Comparison of ENCODE assay signal across 1 cellular context in genomic region chrX:70455366-70456202, GRCh38.
TF ChIP-seq lines count a peak whose summit lies in the region.

No MANE protein-coding gene starts in this region.

TF ChIP-seq in HEK293, 187 proteins besides CTCF, POLR2A, EP300 and RAD21 (continued from another document and continues in another):
- TF ChIP-seq ZNF488 (tag by site-specific recombination; IDR thresholded peaks at IDR 0.05) (no peak), ZNF239 (tag by site-specific recombination; IDR thresholded peaks at IDR 0.05) (no peak), ZBTB8A (tag by site-specific recombination; IDR thresholded peaks at IDR 0.05) (0 out of 2 replicates have a peak, but pooled peaks have one; percentile 43), MZF1 (tag by site-specific recombination; IDR thresholded peaks at IDR 0.05; ENCODE audit: borderline replicate concordance) (no peak), ZNF677 (tag by site-specific recombination; IDR thresholded peaks at IDR 0.05) (no peak), ZNF518A (tag by site-specific recombination; conservative IDR thresholded peaks at IDR 0.05; ENCODE audit: low read depth) (no peak), PRDM4 (tag by site-specific recombination; IDR thresholded peaks at IDR 0.05) (no peak), ZNF18 (tag by site-specific recombination; IDR thresholded peaks at IDR 0.05) (no peak), ZNF747 (tag by site-specific recombination; IDR thresholded peaks at IDR 0.05) (no peak), ZNF785 (tag by site-specific recombination; IDR thresholded peaks at IDR 0.05) (no peak), ZNF626 (tag by site-specific recombination; IDR thresholded peaks at IDR 0.05) (no peak), ZNF221 (tag by site-specific recombination; IDR thresholded peaks at IDR 0.05; ENCODE audit: borderline replicate concordance) (no peak), OSR2 (tag by site-specific recombination; IDR thresholded peaks at IDR 0.05) (no peak), ZNF138 (tag by site-specific recombination; IDR thresholded peaks at IDR 0.05; ENCODE audit: borderline replicate concordance) (no peak), TRIM28 (IDR thresholded peaks at IDR 0.05; ENCODE audit: borderline replicate concordance, low read length) (peak; percentile 48; the same call in 1 of the 2 replicates), ZSCAN16 (tag by site-specific recombination; IDR thresholded peaks at IDR 0.05) (no peak), ZSCAN30 (tag by site-specific recombination; IDR thresholded peaks at IDR 0.05) (no peak), GLIS2 (tag by site-specific recombination; IDR thresholded peaks at IDR 0.05) (peak; percentile 68), ZNF449 (tag by site-specific recombination; IDR thresholded peaks at IDR 0.05) (no peak), ZNF501 (tag by site-specific recombination; IDR thresholded peaks at IDR 0.05) (no peak), YY1 (tag by site-specific recombination; IDR thresholded peaks at IDR 0.05) (no peak), ZNF391 (tag by site-specific recombination; IDR thresholded peaks at IDR 0.05; ENCODE audit: borderline replicate concordance, low read depth) (no peak)
- TF ChIP-seq, protein P1, sequence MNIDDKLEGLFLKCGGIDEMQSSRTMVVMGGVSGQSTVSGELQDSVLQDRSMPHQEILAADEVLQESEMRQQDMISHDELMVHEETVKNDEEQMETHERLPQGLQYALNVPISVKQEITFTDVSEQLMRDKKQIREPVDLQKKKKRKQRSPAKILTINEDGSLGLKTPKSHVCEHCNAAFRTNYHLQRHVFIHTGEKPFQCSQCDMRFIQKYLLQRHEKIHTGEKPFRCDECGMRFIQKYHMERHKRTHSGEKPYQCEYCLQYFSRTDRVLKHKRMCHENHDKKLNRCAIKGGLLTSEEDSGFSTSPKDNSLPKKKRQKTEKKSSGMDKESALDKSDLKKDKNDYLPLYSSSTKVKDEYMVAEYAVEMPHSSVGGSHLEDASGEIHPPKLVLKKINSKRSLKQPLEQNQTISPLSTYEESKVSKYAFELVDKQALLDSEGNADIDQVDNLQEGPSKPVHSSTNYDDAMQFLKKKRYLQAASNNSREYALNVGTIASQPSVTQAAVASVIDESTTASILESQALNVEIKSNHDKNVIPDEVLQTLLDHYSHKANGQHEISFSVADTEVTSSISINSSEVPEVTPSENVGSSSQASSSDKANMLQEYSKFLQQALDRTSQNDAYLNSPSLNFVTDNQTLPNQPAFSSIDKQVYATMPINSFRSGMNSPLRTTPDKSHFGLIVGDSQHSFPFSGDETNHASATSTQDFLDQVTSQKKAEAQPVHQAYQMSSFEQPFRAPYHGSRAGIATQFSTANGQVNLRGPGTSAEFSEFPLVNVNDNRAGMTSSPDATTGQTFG (tag by site-specific recombination; IDR thresholded peaks at IDR 0.05; ENCODE audit: borderline replicate concordance) = no peak
- TF ChIP-seq, protein P2, sequence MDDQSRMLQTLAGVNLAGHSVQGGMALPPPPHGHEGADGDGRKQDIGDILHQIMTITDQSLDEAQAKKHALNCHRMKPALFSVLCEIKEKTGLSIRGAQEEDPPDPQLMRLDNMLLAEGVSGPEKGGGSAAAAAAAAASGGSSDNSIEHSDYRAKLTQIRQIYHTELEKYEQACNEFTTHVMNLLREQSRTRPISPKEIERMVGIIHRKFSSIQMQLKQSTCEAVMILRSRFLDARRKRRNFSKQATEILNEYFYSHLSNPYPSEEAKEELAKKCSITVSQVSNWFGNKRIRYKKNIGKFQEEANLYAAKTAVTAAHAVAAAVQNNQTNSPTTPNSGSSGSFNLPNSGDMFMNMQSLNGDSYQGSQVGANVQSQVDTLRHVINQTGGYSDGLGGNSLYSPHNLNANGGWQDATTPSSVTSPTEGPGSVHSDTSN (CRISPR knock-in tag; IDR thresholded peaks at IDR 0.05) = no peak
- TF ChIP-seq, protein P3, sequence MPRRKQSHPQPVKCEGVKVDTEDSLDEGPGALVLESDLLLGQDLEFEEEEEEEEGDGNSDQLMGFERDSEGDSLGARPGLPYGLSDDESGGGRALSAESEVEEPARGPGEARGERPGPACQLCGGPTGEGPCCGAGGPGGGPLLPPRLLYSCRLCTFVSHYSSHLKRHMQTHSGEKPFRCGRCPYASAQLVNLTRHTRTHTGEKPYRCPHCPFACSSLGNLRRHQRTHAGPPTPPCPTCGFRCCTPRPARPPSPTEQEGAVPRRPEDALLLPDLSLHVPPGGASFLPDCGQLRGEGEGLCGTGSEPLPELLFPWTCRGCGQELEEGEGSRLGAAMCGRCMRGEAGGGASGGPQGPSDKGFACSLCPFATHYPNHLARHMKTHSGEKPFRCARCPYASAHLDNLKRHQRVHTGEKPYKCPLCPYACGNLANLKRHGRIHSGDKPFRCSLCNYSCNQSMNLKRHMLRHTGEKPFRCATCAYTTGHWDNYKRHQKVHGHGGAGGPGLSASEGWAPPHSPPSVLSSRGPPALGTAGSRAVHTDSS (tag by site-specific recombination; IDR thresholded peaks at IDR 0.05) = no peak
- TF ChIP-seq, protein P4, sequence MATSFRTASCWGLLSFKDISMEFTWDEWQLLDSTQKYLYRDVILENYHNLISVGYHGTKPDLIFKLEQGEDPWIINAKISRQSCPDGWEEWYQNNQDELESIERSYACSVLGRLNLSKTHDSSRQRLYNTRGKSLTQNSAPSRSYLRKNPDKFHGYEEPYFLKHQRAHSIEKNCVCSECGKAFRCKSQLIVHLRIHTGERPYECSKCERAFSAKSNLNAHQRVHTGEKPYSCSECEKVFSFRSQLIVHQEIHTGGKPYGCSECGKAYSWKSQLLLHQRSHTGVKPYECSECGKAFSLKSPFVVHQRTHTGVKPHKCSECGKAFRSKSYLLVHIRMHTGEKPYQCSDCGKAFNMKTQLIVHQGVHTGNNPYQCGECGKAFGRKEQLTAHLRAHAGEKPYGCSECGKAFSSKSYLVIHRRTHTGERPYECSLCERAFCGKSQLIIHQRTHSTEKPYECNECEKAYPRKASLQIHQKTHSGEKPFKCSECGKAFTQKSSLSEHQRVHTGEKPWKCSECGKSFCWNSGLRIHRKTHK (tag by site-specific recombination; IDR thresholded peaks at IDR 0.05) = no peak
- TF ChIP-seq, protein P5, sequence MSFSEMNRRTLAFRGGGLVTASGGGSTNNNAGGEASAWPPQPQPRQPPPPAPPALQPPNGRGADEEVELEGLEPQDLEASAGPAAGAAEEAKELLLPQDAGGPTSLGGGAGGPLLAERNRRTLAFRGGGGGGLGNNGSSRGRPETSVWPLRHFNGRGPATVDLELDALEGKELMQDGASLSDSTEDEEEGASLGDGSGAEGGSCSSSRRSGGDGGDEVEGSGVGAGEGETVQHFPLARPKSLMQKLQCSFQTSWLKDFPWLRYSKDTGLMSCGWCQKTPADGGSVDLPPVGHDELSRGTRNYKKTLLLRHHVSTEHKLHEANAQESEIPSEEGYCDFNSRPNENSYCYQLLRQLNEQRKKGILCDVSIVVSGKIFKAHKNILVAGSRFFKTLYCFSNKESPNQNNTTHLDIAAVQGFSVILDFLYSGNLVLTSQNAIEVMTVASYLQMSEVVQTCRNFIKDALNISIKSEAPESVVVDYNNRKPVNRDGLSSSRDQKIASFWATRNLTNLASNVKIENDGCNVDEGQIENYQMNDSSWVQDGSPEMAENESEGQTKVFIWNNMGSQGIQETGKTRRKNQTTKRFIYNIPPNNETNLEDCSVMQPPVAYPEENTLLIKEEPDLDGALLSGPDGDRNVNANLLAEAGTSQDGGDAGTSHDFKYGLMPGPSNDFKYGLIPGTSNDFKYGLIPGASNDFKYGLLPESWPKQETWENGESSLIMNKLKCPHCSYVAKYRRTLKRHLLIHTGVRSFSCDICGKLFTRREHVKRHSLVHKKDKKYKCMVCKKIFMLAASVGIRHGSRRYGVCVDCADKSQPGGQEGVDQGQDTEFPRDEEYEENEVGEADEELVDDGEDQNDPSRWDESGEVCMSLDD (tag by site-specific recombination; IDR thresholded peaks at IDR 0.05) = peak; percentile 81
